Comparison of ENCODE assay signal across 33 cellular contexts in the genomic region with DNA sequence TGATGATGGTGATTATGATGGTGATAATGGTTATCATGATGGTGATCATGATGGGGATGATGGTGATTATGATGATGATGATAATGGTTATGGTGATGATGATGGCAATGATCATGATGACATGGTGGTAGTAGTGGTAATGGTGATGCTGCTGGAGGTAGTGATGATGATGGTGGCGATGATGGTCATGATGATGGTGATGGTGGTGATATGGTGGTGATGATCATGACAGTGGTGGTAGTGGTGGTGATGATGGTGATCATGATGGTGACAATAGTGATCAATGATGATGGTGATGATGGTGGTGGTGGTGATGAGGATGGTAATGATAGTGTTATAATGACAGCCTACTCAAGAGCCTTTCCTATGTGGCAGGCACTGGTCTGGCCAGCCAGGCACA.
"Had no signal": no experiment of that assay in that cellular context is flagged by ENCODE, and none has a peak within 500 bp of the region (broad histone marks: within the 10 kb centered on the region; RNA-seq: fewer than 3 reads in every experiment).

No MANE protein-coding gene starts in this region.

- FAIRE-seq: astrocyte, TTC549 had no signal

- ATAC-seq: activated CD8-positive, alpha-beta T cell treated with anti-CD3 and anti-CD28 coated beads for 36 hours; activated naive CD4-positive, alpha-beta T cell treated with anti-CD3 and anti-CD28 coated beads, Interleukin-2, amount 50 U/mL, for 72 hours; activated T-cell treated with anti-CD3 and anti-CD28 coated beads, Interleukin-2, amount 50 U/mL, for 4 hours; activated T-cell treated with anti-CD3 and anti-CD28 coated beads, Interleukin-2, amount 50 U/mL, for 72 hours; activated T-helper 17 cell treated with anti-CD3 and anti-CD28 coated beads, Interleukin-2, amount 50 U/mL, for 72 hours; body of pancreas had no signal

- H3K27ac ChIP-seq: adrenal gland, body of pancreas, brain microvascular endothelial cell, breast epithelium, VCaP had no signal

- H3K36me3 ChIP-seq: adrenal gland, brain microvascular endothelial cell, breast epithelium had no signal

- DNase-seq: activated B cell treated with CpG ODN at 0.5 μM for 24 hours; activated CD4-positive, alpha-beta memory T cell treated with anti-CD3 and anti-CD28 coated beads for 36 hours; activated CD4-positive, alpha-beta T cell treated with anti-CD3 and anti-CD28 coated beads for 4 hours; activated CD4-positive, alpha-beta T cell treated with anti-CD3 and anti-CD28 coated beads, Interleukin-2, amount 10 ng/mL, durations not matched to agents 24 days and 14 days; activated CD4-positive, alpha-beta T cell treated with anti-CD3 and anti-CD28 coated beads, Interleukin-2, amount 50 U/mL, for 1 hour; activated CD4-positive, alpha-beta T cell treated with anti-CD3 and anti-CD28 coated beads, Interleukin-2, amount 50 U/mL, for 4 hours; activated CD4-positive, CD25-positive, alpha-beta regulatory T cell treated with anti-CD3 and anti-CD28 coated beads, Interleukin-2, amount 50 U/mL, for 72 hours; activated CD8-positive, alpha-beta memory T cell treated with anti-CD3 and anti-CD28 coated beads, Interleukin-2, amount 50 U/mL, for 4 hours; activated CD8-positive, alpha-beta T cell treated with anti-CD3 and anti-CD28 coated beads for 36 hours; activated effector memory CD4-positive, alpha-beta T cell treated with anti-CD3 and anti-CD28 coated beads, Interleukin-2, amount 50 U/mL, for 16 hours; activated gamma-delta T cell treated with Interleukin-2 at 50 U/mL for 16 hours; activated naive CD4-positive, alpha-beta T cell; activated naive CD4-positive, alpha-beta T cell treated with anti-CD3 and anti-CD28 coated beads for 36 hours; activated naive CD4-positive, alpha-beta T cell treated with anti-CD3 and anti-CD28 coated beads, Interleukin-2, amount 50 U/mL, for 16 hours; activated naive CD8-positive, alpha-beta T cell treated with anti-CD3 and anti-CD28 coated beads for 36 hours; activated T-cell treated with anti-CD3 and anti-CD28 coated beads for 4 hours; activated T-cell treated with anti-CD3 and anti-CD28 coated beads, Interleukin-2, amount 50 U/mL, for 1 hour; activated T-cell treated with anti-CD3 and anti-CD28 coated beads, Interleukin-2, amount 50 U/mL, for 4 hours; activated T-cell treated with anti-CD3 and anti-CD28 coated beads, Interleukin-2, amount 50 U/mL, for 72 hours; adrenal gland; amniotic stem cell; brain microvascular endothelial cell; central memory CD4-positive, alpha-beta T cell; T-helper 1 cell; T-helper 2 cell; T-helper 9 cell had no signal

- H3K27me3 ChIP-seq: adrenal gland, body of pancreas, brain microvascular endothelial cell, breast epithelium had no signal

- H3K9me3 ChIP-seq: adrenal gland, body of pancreas, breast epithelium had no signal

- H3K4me1 ChIP-seq: adrenal gland, body of pancreas, breast epithelium had no signal

- H3K4me3 ChIP-seq: adrenal gland, body of pancreas, breast epithelium had no signal
